In genomic region chr6:3341467-3341866, GRCh38 we compare ENCODE assay signal across 13 cellular contexts.
DNase-seq lines count a peak whose midpoint lies in the region; ATAC-seq and TF ChIP-seq lines count a peak whose summit lies in the region.
"Had no signal": no experiment of that assay in that cellular context is flagged by ENCODE, and none has a peak within 500 bp of the region (broad histone marks: within the 10 kb centered on the region; RNA-seq: fewer than 3 reads in every experiment).

No MANE protein-coding gene starts in this region.

- WGBS in psoas muscle, 3 donors = 26 to 43% (median 36%) methylated on average over 6 of the region's 6 CpGs

- H3K4me3 Mint-ChIP-seq in activated T-cell treated with anti-CD3 and anti-CD28 coated beads, Interleukin-2, amount 50 U/mL, for 24 hours = no peak overlapping the region
- H3K4me3 Mint-ChIP-seq: T-helper 17 cell had no signal

- peaks cover 12% of the 10 kb centered on the region for H3K4me1 Mint-ChIP-seq in activated T-cell treated with anti-CD3 and anti-CD28 coated beads, Interleukin-2, amount 50 U/mL, for 24 hours (ENCODE audit: low read depth)

- H3K27me3 ChIP-seq in SJCRH30 (no peaks in the 10 kb centered on the region), psoas muscle (ENCODE audit: insufficient read depth in 3 of 3, low read length in 2 of 3) (no peaks in the 10 kb centered on the region)

- ATAC-seq in psoas muscle = peak; percentile 65 to 84 (median 72)
- ATAC-seq: T-helper 17 cell had no signal

- H3K36me3 Mint-ChIP-seq in activated T-cell treated with anti-CD3 and anti-CD28 coated beads, Interleukin-2, amount 50 U/mL, for 24 hours (ENCODE audit: low read depth) = no peaks in the 10 kb centered on the region

- H3K9me3 Mint-ChIP-seq in activated T-cell treated with anti-CD3 and anti-CD28 coated beads, Interleukin-2, amount 50 U/mL, for 24 hours = no peaks in the 10 kb centered on the region

- intact Hi-C loops in psoas muscle (cut with DNase I) = loop anchor here in 1 of 2 donors (5.0 kb wide), 1 partner anchor 76 kb away; no protein-coding TSS in a partner anchor

- H3K9me3 ChIP-seq in SJCRH30 (replicated peaks) (no peaks in the 10 kb centered on the region), psoas muscle (no peaks in the 10 kb centered on the region)

- DNase-seq in Caki2 (ENCODE audit: low read depth) (peak; percentile 40), SJCRH30 (no peak), foreskin fibroblast (peak; percentile 62 to 69), psoas muscle (peak; percentile 60 to 73), NCI-H2196 treated with DMSO at 0.1 percent for 48 hours (lab: John Stamatoyannopoulos, UW; ENCODE audit: unreplicated experiment) (no peak), LoVo (ENCODE audit: low spot score) (no peak)
- DNase-seq in activated CD8-positive, alpha-beta memory T cell treated with anti-CD3 and anti-CD28 coated beads, Interleukin-2, amount 50 U/mL, for 4 hours = no peak
- DNase-seq in activated T-cell treated with anti-CD3 and anti-CD28 coated beads, Interleukin-2, amount 50 U/mL, for 24 hours = no peak
- DNase-seq: DMS153; NCI-H526; stimulated activated CD4-positive, alpha-beta T cell treated with anti-CD3 and anti-CD28 coated beads, Interleukin-2, amount 100 ng/mL, for 48 hours; T-helper 17 cell had no signal

- H3K27ac ChIP-seq in SJCRH30 (peak overlapping the region; percentile 58; the same call in 1 of the 2 replicates), psoas muscle (peak overlapping the region; percentile 72)
- H3K27ac ChIP-seq: KMS-11 had no signal

- H3K4me1 ChIP-seq in SJCRH30 (peaks cover 33% of the 10 kb centered on the region), psoas muscle (peaks cover 59% of the 10 kb centered on the region)

- H3K4me3 ChIP-seq in SJCRH30 = no peak overlapping the region
- no peak overlapping the region for H3K4me3 ChIP-seq in foreskin fibroblast (ENCODE audit: low read depth in 1 of 2, low read length in 2 of 2)
- no peak overlapping the region for H3K4me3 ChIP-seq in psoas muscle

- H3K36me3 ChIP-seq in SJCRH30 (no peaks in the 10 kb centered on the region), psoas muscle (ENCODE audit: insufficient read depth in 1 of 2, low read depth in 1 of 2) (no peaks in the 10 kb centered on the region)

- peaks cover 2% of the 10 kb centered on the region for H3K27me3 Mint-ChIP-seq in activated T-cell treated with anti-CD3 and anti-CD28 coated beads, Interleukin-2, amount 50 U/mL, for 24 hours

- TF ChIP-seq CTCF in foreskin fibroblast (IDR thresholded peaks at IDR 0.05; ENCODE audit: low read depth, low read length) (no peak), psoas muscle (IDR thresholded peaks at IDR 0.05) (no peak)

- in situ Hi-C loops in Caki2 (cut with HindIII; ENCODE audit: low pct_unique_long_range_greater_than_20kb, low sequenced_read_pairs) = no loop called here

- no peak overlapping the region for H3K27ac Mint-ChIP-seq in activated T-cell treated with anti-CD3 and anti-CD28 coated beads, Interleukin-2, amount 50 U/mL, for 24 hours
- H3K27ac Mint-ChIP-seq: T-helper 17 cell had no signal

Comparison
In these comparisons a context has a peak if more than half of its experiments do, and no peak if none do; other contexts are left out.
1. DNase-seq: peak in Caki2 (single experiment), foreskin fibroblast (2 of 2) and psoas muscle (2 of 2); none in SJCRH30 (0 of 2), activated CD8-positive, alpha-beta memory T cell treated with anti-CD3 and anti-CD28 coated beads, Interleukin-2, amount 50 U/mL, for 4 hours (single experiment), NCI-H2196 treated with DMSO at 0.1 percent for 48 hours (single experiment), LoVo (single experiment) and activated T-cell treated with anti-CD3 and anti-CD28 coated beads, Interleukin-2, amount 50 U/mL, for 24 hours (single experiment).